In genomic region chr5:168903082-168903481, GRCh38 we compare ENCODE assay signal across 33 cellular contexts.
"Had no signal": no experiment of that assay in that cellular context is flagged by ENCODE, and none has a peak within 500 bp of the region (broad histone marks: within the 10 kb centered on the region; RNA-seq: fewer than 3 reads in every experiment).

No MANE protein-coding gene starts in this region.

- H3K36me3 ChIP-seq: MG63 had no signal

- H3K9me3 ChIP-seq: MG63 had no signal

- H3K27ac ChIP-seq: KMS-11 had no signal

- H3K9ac ChIP-seq: KMS-11 had no signal

- H3K4me3 ChIP-seq: MG63 had no signal

- H3K4me2 ChIP-seq: KMS-11 had no signal

- DNase-seq: Karpas-422, Kasumi-1, MG63, MM.1S, NCI-H1048, NCI-H1092, NCI-H1092 treated with DMSO at 0.1 percent for 48 hours, NCI-H1105, NCI-H1105 treated with DMSO at 0.1 percent for 48 hours, NCI-H1417, NCI-H1417 treated with DMSO at 0.1 percent for 48 hours, NCI-H1436, NCI-H1436 treated with DMSO at 0.1 percent for 48 hours, NCI-H146, NCI-H1694, NCI-H1694 treated with DMSO at 0.1 percent for 48 hours, NCI-H187, NCI-H187 treated with DMSO at 0.1 percent for 48 hours, NCI-H1930, NCI-H2029 treated with DMSO at 0.1 percent for 48 hours, NCI-H2081, NCI-H2081 treated with DMSO at 0.1 percent for 48 hours, NCI-H2107, NCI-H2171, NCI-H2171 treated with DMSO at 0.1 percent for 48 hours, NCI-H2227 treated with DMSO at 0.1 percent for 48 hours, NCI-H226, NCI-H345, NCI-H446, NCI-H446 treated with DMSO at 0.1 percent for 48 hours, NCI-H510A, NCI-H510A treated with DMSO at 0.1 percent for 48 hours had no signal
